28 cellular contexts compared by ENCODE assay signal in genomic region chr2:3193423-3194330, GRCh38.
DNase-seq lines count a peak whose midpoint lies in the region; ATAC-seq, FAIRE-seq and TF ChIP-seq lines count a peak whose summit lies in the region.
"Had no signal": no experiment of that assay in that cellular context is flagged by ENCODE, and none has a peak within 500 bp of the region (broad histone marks: within the 10 kb centered on the region; RNA-seq: fewer than 3 reads in every experiment).

No MANE protein-coding gene starts in this region.

- BruUV-seq in HepG2 (replicated peaks; lab: Mats Ljungman, UMichigan) = no TSS peak

- H3K9me2 ChIP-seq in OCI-LY1 (ENCODE audit: low read depth, low read length) = no peaks in the 10 kb centered on the region

- no peak for TF ChIP-seq EP300 in HepG2 (IDR thresholded peaks at IDR 0.05; ENCODE audit: low read depth in 2 of 2, low read length in 2 of 2)
- TF ChIP-seq EP300 in HepG2 (CRISPR knock-in tag; IDR thresholded peaks at IDR 0.05; ENCODE audit: borderline replicate concordance) = no peak
- TF ChIP-seq EP300 in H1 (IDR thresholded peaks at IDR 0.05; ENCODE audit: borderline replicate concordance in 1 of 2, low read depth in 2 of 2, low read length in 2 of 2) = no peak

- no peak overlapping the region for H3K23ac ChIP-seq in H1 (ENCODE audit: insufficient read length)

- no peaks in the 10 kb centered on the region for H3K27me3 ChIP-seq in HepG2 (ENCODE audit: control insufficient read depth in 1 of 2, insufficient read depth in 2 of 2, low read length in 2 of 2)
- no peaks in the 10 kb centered on the region for H3K27me3 ChIP-seq in right lobe of liver
- no peaks in the 10 kb centered on the region for H3K27me3 ChIP-seq in OCI-LY1 (ENCODE audit: insufficient read depth, low read length)
- H3K27me3 ChIP-seq in H1 (replicated peaks in 1 of 4; ENCODE audit: control insufficient read depth in 3 of 4, extremely low read depth in 1 of 4, insufficient read depth in 3 of 4, low read length in 3 of 4) = no peaks in the 10 kb centered on the region; a peak in 2 of 7 replicates
- H3K27me3 ChIP-seq: cardiac muscle cell, gastrocnemius medialis, right atrium auricular region, vagina had no signal

- CTCF ChIA-PET in HepG2 (lab: Yijun Ruan, JAX; ENCODE audit: low intra/inter-chr PET ratio, low total read pairs) (no interaction called here), H1 (lab: Charles Lee; ENCODE audit: partially characterized antibody) (interaction anchor here (0.5 to 1.4 kb wide), 4 partner anchors 13 to 899 kb away, joined by 3 to 4 read pairs (median 3); no protein-coding TSS in a partner anchor)

- H3K4me3 ChIP-seq in HepG2 (replicated peaks in 1 of 3; ENCODE audit: insufficient read depth in 1 of 3, low read depth in 2 of 3, low read length in 3 of 3) (no peak overlapping the region), right lobe of liver (no peak overlapping the region), OCI-LY1 (ENCODE audit: low read depth, low read length, poor library complexity, severe bottlenecking) (no peak overlapping the region), H1 (ENCODE audit: extremely low read depth in 1 of 4, insufficient read depth in 2 of 4, low read depth in 3 of 4, low read length in 4 of 4) (no peak overlapping the region)
- H3K4me3 ChIP-seq: cardiac muscle cell, gastrocnemius medialis, GM12878, right atrium auricular region, vagina had no signal

- no peak for ATAC-seq in HepG2
- no peak for ATAC-seq in right lobe of liver
- ATAC-seq in GM18502 (IDR thresholded peaks at IDR 0.05; ENCODE audit: poor library complexity, unreplicated experiment) = no peak
- no peak for ATAC-seq in HG03108 (IDR thresholded peaks at IDR 0.05; ENCODE audit: unreplicated experiment)
- ATAC-seq in left colon = no peak
- ATAC-seq: GM12878; naive thymus-derived CD4-positive, alpha-beta T cell; PC-3; WTC11 had no signal

- H4K20me1 ChIP-seq in HepG2 (ENCODE audit: insufficient read depth, low read length) (no peaks in the 10 kb centered on the region), OCI-LY1 (ENCODE audit: insufficient read depth, low read length) (no peaks in the 10 kb centered on the region), H1 (replicated peaks in 1 of 2; ENCODE audit: control insufficient read depth in 1 of 2, insufficient read depth in 2 of 2, low read length in 2 of 2) (peaks cover 0 to under 1% of the 10 kb centered on the region in 2 experiments)

- FAIRE-seq in HepG2 (lab: Jason Lieb, UNC) (no peak), H1 (lab: Jason Lieb, UNC) (no peak)
- FAIRE-seq: GM12878, H54, islet of Langerhans had no signal

- no peak overlapping the region for H3K18ac ChIP-seq in H1 (ENCODE audit: extremely low read depth, low read length)

- POLR2A ChIA-PET in HepG2 (lab: Yijun Ruan, JAX) (no interaction called here), H1 (lab: Charles Lee; ENCODE audit: partially characterized antibody) (no interaction called here)

- no peaks in the 10 kb centered on the region for H3F3A ChIP-seq in OCI-LY1 (ENCODE audit: insufficient read depth, low read length)

- H3K4me1 ChIP-seq in HepG2 (ENCODE audit: insufficient read depth, low read length) (no peaks in the 10 kb centered on the region), right lobe of liver (no peaks in the 10 kb centered on the region), OCI-LY1 (ENCODE audit: insufficient read depth, low read length, severe bottlenecking) (peaks cover 50% of the 10 kb centered on the region), H1 (replicated peaks in 1 of 4; ENCODE audit: control insufficient read depth in 3 of 4, insufficient read depth in 4 of 4, low read length in 3 of 4) (peaks cover 3 to 13% (median 5%) of the 10 kb centered on the region in 4 experiments)
- H3K4me1 ChIP-seq: gastrocnemius medialis, right atrium auricular region, vagina had no signal

- no peak overlapping the region for H3K56ac ChIP-seq in H1 (replicated peaks; ENCODE audit: insufficient read length, low read depth, low read length)

- H3K27ac ChIP-seq in HepG2 (ENCODE audit: extremely low read length, insufficient read depth, low read length) (no peak overlapping the region), right lobe of liver (no peak overlapping the region), OCI-LY1 (ENCODE audit: low read depth, low read length, poor library complexity, severe bottlenecking) (peak overlapping the region; percentile 29), H1 (ENCODE audit: low read depth, low read length) (no peak overlapping the region)
- H3K27ac ChIP-seq: cardiac muscle cell, right atrium auricular region, vagina had no signal

- no peak overlapping the region for H4K8ac ChIP-seq in H1 (ENCODE audit: extremely low read depth, insufficient read depth, low read length)

- no peaks in the 10 kb centered on the region for H3K23me2 ChIP-seq in H1 (ENCODE audit: low read depth, low read length)

- intact Hi-C loops in HepG2 (cut with micrococcal nuclease; ENCODE audit: unreplicated experiment) = no loop called here
- intact Hi-C loops in right lobe of liver (cut with DNase I) = no loop called here
- intact Hi-C loops in left colon (cut with DNase I, micrococcal nuclease) = no loop called here

- no peaks in the 10 kb centered on the region for H3K9me3 ChIP-seq in HepG2 (ENCODE audit: low read length)
- no peaks in the 10 kb centered on the region for H3K9me3 ChIP-seq in right lobe of liver
- H3K9me3 ChIP-seq in OCI-LY1 (ENCODE audit: low read length) = no peaks in the 10 kb centered on the region
- no peaks in the 10 kb centered on the region for H3K9me3 ChIP-seq in H1 (ENCODE audit: insufficient read depth in 2 of 2, low read depth in 1 of 2, low read length in 1 of 2)
- H3K9me3 ChIP-seq: gastrocnemius medialis, right atrium auricular region, vagina had no signal

- peaks cover 23 to 57% of the 10 kb centered on the region in 2 experiments for H3K36me3 ChIP-seq in HepG2 (replicated peaks in 1 of 2; ENCODE audit: control insufficient read depth in 1 of 2, insufficient read depth in 2 of 2, low read length in 2 of 2)
- H3K36me3 ChIP-seq in right lobe of liver = peaks cover 0 to 5% (median 2%) of the 10 kb centered on the region in 4 donors
- H3K36me3 ChIP-seq in OCI-LY1 (ENCODE audit: insufficient read depth, low read length) = peaks cover 39% of the 10 kb centered on the region
- peaks cover 2 to 9% (median 5%) of the 10 kb centered on the region in 4 experiments; a peak in 5 of 8 replicates for H3K36me3 ChIP-seq in H1 (ENCODE audit: control insufficient read depth in 2 of 4, insufficient read depth in 4 of 4, low read length in 3 of 4)
- H3K36me3 ChIP-seq: cardiac muscle cell had no signal

- H3K79me2 ChIP-seq in HepG2 (ENCODE audit: insufficient read depth, low read length) (no peaks in the 10 kb centered on the region), OCI-LY1 (ENCODE audit: insufficient read depth, low read length) (no peaks in the 10 kb centered on the region), H1 (ENCODE audit: control insufficient read depth in 1 of 2, insufficient read depth in 2 of 2, low read length in 2 of 2) (no peaks in the 10 kb centered on the region)

- H3K9ac ChIP-seq in HepG2 (ENCODE audit: insufficient read depth, low read depth, low read length) (no peak overlapping the region), OCI-LY1 (ENCODE audit: low read length) (no peak overlapping the region), H1 (replicated peaks in 1 of 4; ENCODE audit: extremely low read depth in 1 of 4, low read depth in 3 of 4, low read length in 3 of 4) (no peak overlapping the region)

- no peak for TF ChIP-seq POLR2A in HepG2 (IDR thresholded peaks at IDR 0.05; ENCODE audit: insufficient read depth in 1 of 2, low read depth in 2 of 2, low read length in 2 of 2)
- no peak for TF ChIP-seq POLR2A in right lobe of liver (IDR thresholded peaks at IDR 0.05)
- no peak for TF ChIP-seq POLR2A in H1 (IDR thresholded peaks at IDR 0.05; ENCODE audit: control extremely low read depth in 1 of 2, low read depth in 2 of 2, low read length in 2 of 2)

- no peaks in the 10 kb centered on the region; the same call in none of the 2 replicates for H3K79me1 ChIP-seq in H1 (ENCODE audit: low read depth, low read length)

- no peak overlapping the region for H2BK120ac ChIP-seq in H1 (replicated peaks; ENCODE audit: low read depth, low read length)

- TF ChIP-seq RAD21 in HepG2 (CRISPR knock-in tag; IDR thresholded peaks at IDR 0.05) (no peak), H1 (IDR thresholded peaks at IDR 0.05 in 1 of 2, conservative IDR thresholded peaks at IDR 0.05 in 1 of 2; ENCODE audit: low read depth in 2 of 2, low read length in 2 of 2) (no peak)

- no peak overlapping the region for H2BK5ac ChIP-seq in H1 (ENCODE audit: low read depth, low read length)

- H3K14ac ChIP-seq in H1 (ENCODE audit: insufficient read length) = no peak overlapping the region

- H2BK20ac ChIP-seq in H1 (ENCODE audit: low read length) = no peak overlapping the region

- no peak overlapping the region for H2BK15ac ChIP-seq in H1 (ENCODE audit: low read length)

- no peak overlapping the region for H4K5ac ChIP-seq in H1 (ENCODE audit: insufficient read length, low read depth, low read length)

- no peak overlapping the region for H3K4ac ChIP-seq in H1 (replicated peaks; ENCODE audit: insufficient read length, low read depth, low read length)

- in situ Hi-C loops in HepG2 (cut with HindIII; ENCODE audit: extremely low pct_ligation_motif_present, low pct_unique_long_range_greater_than_20kb) = no loop called here

- no peak overlapping the region for H2BK12ac ChIP-seq in H1 (ENCODE audit: low read depth, low read length)

- DNase-seq in HepG2 (ENCODE audit: low spot score) (no peak), right lobe of liver (no peak), H1 (ENCODE audit: low read depth in 1 of 2, low spot score in 2 of 2) (no peak), medulla oblongata (ENCODE audit: extremely low spot score) (no peak), left colon (no peak)
- DNase-seq: ACHN; activated CD4-positive, alpha-beta T cell treated with anti-CD3 and anti-CD28 coated beads, Interleukin-2, amount 50 U/mL, for 4 hours; activated CD8-positive, alpha-beta memory T cell treated with anti-CD3 and anti-CD28 coated beads, Interleukin-2, amount 50 U/mL, for 48 hours; activated naive CD8-positive, alpha-beta T cell treated with anti-CD3 and anti-CD28 coated beads, Interleukin-2, amount 10 ng/mL, durations not matched to agents 7 days and 5 days; effector CD4-positive, alpha-beta T cell; erythroblast; Karpas-422; naive thymus-derived CD4-positive, alpha-beta T cell; NCI-H1105; NCI-H510A treated with DMSO at 0.1 percent for 48 hours; PC-3; SHP77 treated with DMSO at 0.1 percent for 48 hours had no signal

- H3K4me2 ChIP-seq in HepG2 (ENCODE audit: low read depth, low read length) = no peak overlapping the region
- no peak overlapping the region for H3K4me2 ChIP-seq in OCI-LY1 (ENCODE audit: low read length)
- no peak overlapping the region for H3K4me2 ChIP-seq in H1 (ENCODE audit: insufficient read depth in 1 of 2, low read depth in 2 of 2, low read length in 2 of 2)

- no peak overlapping the region for H4K91ac ChIP-seq in H1 (replicated peaks; ENCODE audit: insufficient read length, low read length)

- no peak overlapping the region for H2AFZ ChIP-seq in HepG2 (ENCODE audit: low read length)
- no peak overlapping the region for H2AFZ ChIP-seq in OCI-LY1 (ENCODE audit: low read length)
- no peak overlapping the region for H2AFZ ChIP-seq in H1 (ENCODE audit: low read length)

- 92% methylated on average over 22 of the region's 22 CpGs for WGBS in HepG2 (ENCODE audit: low lambda C conversion rate)
- WGBS in right lobe of liver (ENCODE audit: insufficient coverage, low coverage, low lambda C conversion rate, missing lambda C conversion rate) = 75% methylated on average over 18 of the region's 22 CpGs
- 86% methylated on average over 22 of the region's 22 CpGs; no CpG with 5 or more reads in 1 of the 2 experiments for WGBS in H1 (ENCODE audit: extremely low coverage in 1 of 2, insufficient coverage in 1 of 2, insufficient read length in 1 of 2, insufficient replicate concordance in 2 of 2, low coverage in 1 of 2, low lambda C conversion rate in 2 of 2, missing lambda C conversion rate in 1 of 2), 2 experiments

- TF ChIP-seq CTCF in HepG2 (CRISPR knock-in tag; IDR thresholded peaks at IDR 0.05) (no peak), right lobe of liver (IDR thresholded peaks at IDR 0.05) (no peak), OCI-LY1 (IDR thresholded peaks at IDR 0.05; ENCODE audit: low read length) (no peak), H1 (IDR thresholded peaks at IDR 0.05; ENCODE audit: control extremely low read depth in 1 of 3, insufficient read depth in 1 of 3, low read depth in 1 of 3, low read length in 3 of 3) (no peak)

- H2AK5ac ChIP-seq in H1 (ENCODE audit: low read depth, low read length) = no peak overlapping the region

Comparison
In these comparisons a context has a peak if more than half of its experiments do, and no peak if none do; other contexts are left out.
1. Of the 41 proteins assayed by ChIP-seq in both HepG2 and H1: peak only in HepG2: MAFK; only in H1: none; in both: CEBPB; in neither: 39.